ENCODE assay signal across 12 cellular contexts in genomic region chr22:23971927-23972326, GRCh38. TPM values are rescaled to one million over a fixed set of nuclear protein-coding genes. Genes with fewer than 3 reads are reported as not detected.
"Had no signal": no experiment of that assay in that cellular context is flagged by ENCODE, and none has a peak within 500 bp of the region (broad histone marks: within the 10 kb centered on the region; RNA-seq: fewer than 3 reads in every experiment).

No MANE protein-coding gene starts in this region.

RNA-seq across cellular contexts. Expression of gene DDTL, which starts 5.2 kb away (rescaled TPM):
- total RNA-seq: activated naive CD8-positive, alpha-beta T cell treated with anti-CD3 and anti-CD28 coated beads for 36 hours; chondrocyte had no signal

RNA-seq across cellular contexts. Expression of gene GSTT2, which starts 8.0 kb away (rescaled TPM):
- total RNA-seq: activated naive CD8-positive, alpha-beta T cell treated with anti-CD3 and anti-CD28 coated beads for 36 hours; breast epithelium; chondrocyte; dermis blood vessel endothelial cell; skeletal muscle tissue; T-helper 17 cell had no signal

RNA-seq across cellular contexts. Expression of gene GSTT2B, which starts 10.9 kb away (rescaled TPM):
- total RNA-seq: activated naive CD8-positive, alpha-beta T cell treated with anti-CD3 and anti-CD28 coated beads for 36 hours; T-helper 17 cell had no signal

RNA-seq across cellular contexts. Expression of gene GSTT4, which starts 33.3 kb away (rescaled TPM):
- total RNA-seq: activated naive CD8-positive, alpha-beta T cell treated with anti-CD3 and anti-CD28 coated beads for 36 hours; breast epithelium; chondrocyte; dermis blood vessel endothelial cell; frontal cortex; left cardiac atrium; lower lobe of right lung; right atrium auricular region; skeletal muscle tissue; T-helper 17 cell; transverse colon; WTC11 had no signal
